Comparison of ENCODE assay signal across 16 cellular contexts in the genomic region with DNA sequence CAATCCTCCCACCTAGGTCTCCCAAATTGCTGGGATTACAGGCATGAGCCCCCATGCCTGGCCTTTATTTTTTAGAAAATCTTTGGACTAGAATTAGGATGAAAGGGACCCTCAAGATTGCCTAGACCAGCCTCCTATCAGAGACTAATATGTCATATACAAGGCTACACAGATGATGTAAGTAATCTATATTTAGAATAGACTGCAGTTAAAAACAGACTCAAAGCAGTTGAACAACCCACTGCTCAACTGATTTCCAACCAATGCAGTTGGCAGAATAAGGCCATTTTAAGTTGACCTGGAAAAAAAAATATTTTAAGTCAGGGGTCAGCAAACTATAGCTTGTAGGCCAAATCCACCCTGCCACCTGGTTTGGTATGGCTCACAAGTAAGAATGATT.
"Had no signal": no experiment of that assay in that cellular context is flagged by ENCODE, and none has a peak within 500 bp of the region (broad histone marks: within the 10 kb centered on the region; RNA-seq: fewer than 3 reads in every experiment).

No MANE protein-coding gene starts in this region.

- H3K27ac ChIP-seq: esophagus squamous epithelium, gastroesophageal sphincter, pancreas had no signal

- H3K4me3 ChIP-seq: esophagus squamous epithelium, gastroesophageal sphincter, pancreas had no signal

- H3K4me1 ChIP-seq: gastroesophageal sphincter, pancreas had no signal

- DNase-seq: effector memory CD4-positive, alpha-beta T cell; esophagus squamous epithelium; foreskin fibroblast; glutamatergic neuron; immature natural killer cell; kidney; left colon; mammary epithelial cell; natural killer cell; pancreas; small intestine; stimulated activated CD4-positive, alpha-beta T cell treated with anti-CD3 and anti-CD28 coated beads, Interleukin-12 subunit alpha, Interleukin-12 subunit beta, amount 100 ng/mL, for 4 hours; stimulated activated naive CD4-positive, alpha-beta T cell treated with Interleukin-2 at 50 U/mL for 16 hours; trophoblast cell had no signal

- H3K27me3 ChIP-seq: esophagus squamous epithelium, gastroesophageal sphincter, pancreas had no signal

- H3K9me3 ChIP-seq: esophagus squamous epithelium, gastroesophageal sphincter, pancreas had no signal

- ATAC-seq: gastroesophageal sphincter, left colon, natural killer cell, pancreas, sciatic nerve had no signal
